1 cellular context compared by ENCODE assay signal in genomic region chr2:42051168-42052125, GRCh38.
TF ChIP-seq lines count a peak whose summit lies in the region.

No MANE protein-coding gene starts in this region.

TF ChIP-seq in liver, 16 proteins besides CTCF, POLR2A, EP300 and RAD21 (continued from another document):
- TF ChIP-seq HNF4A (conservative IDR thresholded peaks at IDR 0.05) (no peak), SP1 (IDR thresholded peaks at IDR 0.05) (no peak), RXRA (IDR thresholded peaks at IDR 0.05) (no peak), FOXA1 (IDR thresholded peaks at IDR 0.05) (no peak), MAX (IDR thresholded peaks at IDR 0.05) (no peak), TAF1 (conservative IDR thresholded peaks at IDR 0.05) (no peak), NR2F2 (IDR thresholded peaks at IDR 0.05) (no peak), EGR1 (IDR thresholded peaks at IDR 0.05; ENCODE audit: low read depth in 2 of 2) (no peak)
